ENCODE assay signal across 21 cellular contexts in genomic region chr4:120730777-120731320, GRCh38.
A peak's percentile ranks its signal among the peaks of the same experiment; 100 is the strongest.
DNase-seq lines count a peak whose midpoint lies in the region; ATAC-seq and TF ChIP-seq lines count a peak whose summit lies in the region.
"Had no signal": no experiment of that assay in that cellular context is flagged by ENCODE, and none has a peak within 500 bp of the region (broad histone marks: within the 10 kb centered on the region; RNA-seq: fewer than 3 reads in every experiment).

No MANE protein-coding gene starts in this region.

- no peak overlapping the region for H3K4me3 ChIP-seq in heart right ventricle
- H3K4me3 ChIP-seq: GM12878 had no signal

- intact Hi-C loops in heart right ventricle (cut with DNase I), result no loop called here

- ATAC-seq in heart right ventricle (peak in 5 of 8 donors; percentile 25 to 56 (median 47)), GM21528 (IDR thresholded peaks at IDR 0.05; ENCODE audit: low FRiP score, unreplicated experiment) (no peak)
- ATAC-seq: GM12878, HepG2, T-helper 17 cell had no signal

- peak overlapping the region in 2 of 10 donors; percentile 0 to 28 for H3K27ac ChIP-seq in heart right ventricle
- H3K27ac ChIP-seq: KMS-11 had no signal

- H3K36me3 ChIP-seq in heart right ventricle, result peaks cover 0 to 6% (median 0%) of the 10 kb centered on the region in 9 donors

- WGBS in heart right ventricle, 2 donors, result 64 to 67% methylated on average over 4 of the region's 4 CpGs

- TF ChIP-seq CTCF in heart right ventricle (IDR thresholded peaks at IDR 0.05), result no peak

- H3K4me1 ChIP-seq in heart right ventricle, result peaks cover 0 to 38% (median 0%) of the 10 kb centered on the region in 9 donors

- DNase-seq in COLO668 (lab: John Stamatoyannopoulos, UW; ENCODE audit: unreplicated experiment) (peak; percentile 21), DMS53 treated with DMSO at 0.1 percent for 48 hours (lab: John Stamatoyannopoulos, UW; ENCODE audit: unreplicated experiment) (peak; percentile 77), NCI-H510A (lab: John Stamatoyannopoulos, UW) (peak; percentile 9), heart right ventricle (no peak), G401 (ENCODE audit: low spot score) (no peak), DMS79 treated with DMSO at 0.1 percent for 48 hours (lab: John Stamatoyannopoulos, UW) (no peak)
- DNase-seq: ACHN; CD4-positive, CD25-positive, alpha-beta regulatory T cell; DND-41; GDM1; NCI-H1048; NCI-H1694; NCI-H2171 treated with DMSO at 0.1 percent for 48 hours; NCI-H524; NK-92 treated with Interleukin-12 subunit alpha and Interleukin-12 subunit beta, amount 100 ng/mL, for 24 hours; OCI-M1; T-helper 17 cell had no signal

- no peaks in the 10 kb centered on the region for H3K27me3 ChIP-seq in heart right ventricle

- no peaks in the 10 kb centered on the region for H3K9me3 ChIP-seq in heart right ventricle

- in situ Hi-C loops in G401 (cut with HindIII; ENCODE audit: low sequenced_read_pairs), result no loop called here

Comparison
In these comparisons a context has a peak if more than half of its experiments do, and no peak if none do; other contexts are left out.
1. DNase-seq: peak in COLO668 (single experiment), DMS53 treated with DMSO at 0.1 percent for 48 hours (single experiment) and NCI-H510A (single experiment); none in heart right ventricle (0 of 2), G401 (single experiment) and DMS79 treated with DMSO at 0.1 percent for 48 hours (single experiment).